ENCODE assay signal across 13 cellular contexts in genomic region chr4:2939383-2940243, GRCh38. TPM values are rescaled to one million over a fixed set of nuclear protein-coding genes. Genes with fewer than 3 reads are reported as not detected.
A peak's percentile ranks its signal among the peaks of the same experiment; 100 is the strongest.
DNase-seq lines count a peak whose midpoint lies in the region; ATAC-seq and TF ChIP-seq lines count a peak whose summit lies in the region.
"Had no signal": no experiment of that assay in that cellular context is flagged by ENCODE, and none has a peak within 500 bp of the region (broad histone marks: within the 10 kb centered on the region; RNA-seq: fewer than 3 reads in every experiment).

No MANE protein-coding gene starts in this region.

- H3K27me3 ChIP-seq in suprapubic skin = no peaks in the 10 kb centered on the region
- H3K27me3 ChIP-seq: uterus had no signal

- peak; percentile 61 for DNase-seq in activated CD8-positive, alpha-beta memory T cell treated with anti-CD3 and anti-CD28 coated beads for 24 hours
- no peak for DNase-seq in activated CD8-positive, alpha-beta memory T cell treated with anti-CD3 and anti-CD28 coated beads, Interleukin-2, amount 50 U/mL, for 4 hours
- peak; percentile 43 to 50 for DNase-seq in activated T-cell treated with anti-CD3 and anti-CD28 coated beads, Interleukin-2, amount 50 U/mL, for 48 hours
- DNase-seq in islet precursor cell = peak; percentile 50
- peak; percentile 61 to 77 for DNase-seq in suprapubic skin (ENCODE audit: low spot score in 2 of 2)
- no peak for DNase-seq in foreskin melanocyte
- DNase-seq: cortex of kidney, foreskin fibroblast, immature natural killer cell, NCI-H2029 had no signal

- no peak for TF ChIP-seq CTCF in suprapubic skin (IDR thresholded peaks at IDR 0.05)

- ATAC-seq in esophagus mucosa (no peak), GM21360 (IDR thresholded peaks at IDR 0.05; ENCODE audit: unreplicated experiment) (no peak)

- 73% methylated on average over 7 of the region's 30 CpGs for WGBS in suprapubic skin

- peaks cover 71% of the 10 kb centered on the region for H3K36me3 ChIP-seq in suprapubic skin
- H3K36me3 ChIP-seq: uterus had no signal

- H3K9me3 ChIP-seq in suprapubic skin = no peaks in the 10 kb centered on the region
- H3K9me3 ChIP-seq: uterus had no signal

- peaks cover 35% of the 10 kb centered on the region for H3K4me1 ChIP-seq in suprapubic skin
- H3K4me1 ChIP-seq: uterus had no signal

- no peak for TF ChIP-seq POLR2A in suprapubic skin (IDR thresholded peaks at IDR 0.05)

- no peak for TF ChIP-seq EP300 in suprapubic skin (IDR thresholded peaks at IDR 0.05)

- H3K27ac ChIP-seq in suprapubic skin = no peak overlapping the region
- H3K27ac ChIP-seq: uterus had no signal

- H3K4me3 ChIP-seq in suprapubic skin = no peak overlapping the region
- H3K4me3 ChIP-seq: uterus had no signal

RNA-seq across cellular contexts. Expression of gene NOP14, which starts 23.6 kb away (rescaled TPM):
- total RNA-seq in suprapubic skin = 10 to 100 TPM; 23.4 to 30.8 (median 27.1) TPM
- 28.7 TPM for total RNA-seq in esophagus mucosa

RNA-seq across cellular contexts. Expression of gene GRK4, which starts 23.8 kb away (rescaled TPM):
- 1 to 10 TPM; 3.3 to 8.0 (median 4.6) TPM for total RNA-seq in suprapubic skin
- 2.0 TPM for total RNA-seq in esophagus mucosa

Comparison
In these comparisons a context has a peak if more than half of its experiments do, and no peak if none do; other contexts are left out.
1. DNase-seq: peak in activated CD8-positive, alpha-beta memory T cell treated with anti-CD3 and anti-CD28 coated beads for 24 hours (single experiment), activated T-cell treated with anti-CD3 and anti-CD28 coated beads, Interleukin-2, amount 50 U/mL, for 48 hours (2 of 2), islet precursor cell (single experiment) and suprapubic skin (2 of 2); none in activated CD8-positive, alpha-beta memory T cell treated with anti-CD3 and anti-CD28 coated beads, Interleukin-2, amount 50 U/mL, for 4 hours (single experiment) and foreskin melanocyte (single experiment).